8 cellular contexts compared by ENCODE assay signal in genomic region chr13:36981156-36981743, GRCh38. TPM values are rescaled to one million over a fixed set of nuclear protein-coding genes. Genes with fewer than 3 reads are reported as not detected.
DNase-seq lines count a peak whose midpoint lies in the region; ATAC-seq and TF ChIP-seq lines count a peak whose summit lies in the region.

No MANE protein-coding gene starts in this region.

- H3K4me3 ChIP-seq in Peyer's patch = no peak overlapping the region
- no peak overlapping the region for H3K4me3 ChIP-seq in esophagus squamous epithelium
- H3K4me3 ChIP-seq in retinal pigment epithelial cell (ENCODE audit: low read length) = no peak overlapping the region

- H3K4me1 ChIP-seq in Peyer's patch = no peaks in the 10 kb centered on the region
- H3K4me1 ChIP-seq in esophagus squamous epithelium = no peaks in the 10 kb centered on the region

- H3K27ac ChIP-seq in Peyer's patch (no peak overlapping the region), esophagus squamous epithelium (no peak overlapping the region)

- TF ChIP-seq POLR2A in Peyer's patch (IDR thresholded peaks at IDR 0.05) (no peak), esophagus squamous epithelium (IDR thresholded peaks at IDR 0.05) (no peak)

- WGBS in esophagus squamous epithelium, 2 donors = 28% methylated on average over 6 of the region's 6 CpGs

- H3K36me3 ChIP-seq in Peyer's patch (peaks cover 0 to 48% (median 0%) of the 10 kb centered on the region in 3 donors), esophagus squamous epithelium (peaks cover 0 to 94% (median 26%) of the 10 kb centered on the region in 3 donors)

- TF ChIP-seq CTCF in Peyer's patch (IDR thresholded peaks at IDR 0.05) (peak in 4 of 6 experiments; percentile 31 to 54 (median 49)), esophagus squamous epithelium (IDR thresholded peaks at IDR 0.05) (peak in 5 of 6 experiments; percentile 24 to 65 (median 33)), retinal pigment epithelial cell (conservative IDR thresholded peaks at IDR 0.05; ENCODE audit: low read depth, low read length) (peak; percentile 49)

- peak; percentile 57 for ATAC-seq in HG03378 (IDR thresholded peaks at IDR 0.05; ENCODE audit: unreplicated experiment)
- no peak for ATAC-seq in HG03025 (IDR thresholded peaks at IDR 0.05; ENCODE audit: low FRiP score, unreplicated experiment)

- H3K27me3 ChIP-seq in Peyer's patch (no peaks in the 10 kb centered on the region), esophagus squamous epithelium (no peaks in the 10 kb centered on the region)

- intact Hi-C loops in esophagus squamous epithelium (cut with DNase I) = no loop called here

- DNase-seq in NOMO-1 treated with DMSO at 0.1 percent for 48 hours (lab: John Stamatoyannopoulos, UW; ENCODE audit: unreplicated experiment) (peak; percentile 79), NOMO-1 treated with dmso at 0.1 percent for 144 hours (lab: John Stamatoyannopoulos, UW; ENCODE audit: unreplicated experiment) (no peak), Peyer's patch (no peak), esophagus squamous epithelium (lab: John Stamatoyannopoulos, UW) (no peak), retinal pigment epithelial cell (ENCODE audit: low read depth) (no peak), GF-D8 (lab: John Stamatoyannopoulos, UW) (no peak)

- H3K9me3 ChIP-seq in Peyer's patch = no peaks in the 10 kb centered on the region
- no peaks in the 10 kb centered on the region for H3K9me3 ChIP-seq in esophagus squamous epithelium

RNA-seq across cellular contexts. Expression of gene ALG5, which starts 17.9 kb away (rescaled TPM):
- total RNA-seq in Peyer's patch (10 to 100 TPM; 21.3 to 25.4 (median 22.3) TPM), esophagus squamous epithelium (10 to 100 TPM; 15.0 to 43.1 (median 23.3) TPM)

RNA-seq across cellular contexts. Expression of gene EXOSC8, which starts 19.3 kb away (rescaled TPM):
- total RNA-seq in Peyer's patch (10 to 100 TPM; 24.8 to 68.5 (median 25.3) TPM), esophagus squamous epithelium (10 to 100 TPM; 12.4 to 33.0 (median 28.1) TPM)
